ENCODE assay signal across 30 cellular contexts in the genomic region with DNA sequence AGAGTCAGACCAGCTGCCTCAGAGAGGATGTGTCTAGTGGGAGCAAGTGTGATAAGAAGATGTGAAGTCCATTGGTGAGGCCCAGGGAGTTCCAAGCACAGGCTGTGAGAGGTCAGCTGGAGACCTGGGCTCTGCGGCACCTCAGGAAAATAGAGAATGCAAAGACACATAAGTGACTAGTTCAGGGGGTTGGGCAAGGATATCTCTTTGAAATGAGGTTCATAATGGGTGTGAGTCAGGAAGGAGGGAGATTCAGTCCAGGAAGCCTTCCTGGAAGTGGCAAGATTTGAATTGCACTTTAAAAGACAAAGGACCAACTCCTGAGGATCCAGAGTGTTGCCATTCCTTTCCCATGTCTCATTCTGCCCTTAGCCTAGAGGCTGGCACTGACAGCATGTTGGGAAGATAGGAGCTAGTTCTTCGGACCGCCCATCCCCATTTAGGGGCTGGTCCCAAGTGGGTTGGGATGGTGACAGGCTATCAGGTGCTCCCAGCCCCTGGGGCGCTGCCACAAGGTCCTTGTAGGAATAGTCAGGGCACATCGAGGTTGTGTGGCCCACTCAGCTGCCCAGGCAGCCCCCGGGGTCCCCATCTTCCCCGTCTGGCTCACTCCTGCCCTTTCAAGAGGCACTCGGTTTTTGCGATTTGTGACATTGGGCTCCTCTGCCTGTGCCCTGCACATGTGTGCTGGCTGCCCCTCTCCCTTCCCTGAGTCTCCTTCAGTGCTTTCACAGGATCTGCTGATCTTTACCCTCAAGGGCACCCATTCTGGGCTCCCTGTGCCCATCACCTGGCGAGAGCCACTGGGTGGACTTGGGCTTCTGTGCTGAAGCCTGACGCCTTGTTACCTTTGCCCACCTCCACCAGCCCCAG. TPM values are rescaled to one million over a fixed set of nuclear protein-coding genes. Genes with fewer than 3 reads are reported as not detected.
DNase-seq lines count a peak whose midpoint lies in the region; ATAC-seq and TF ChIP-seq lines count a peak whose summit lies in the region.
"Had no signal": no experiment of that assay in that cellular context is flagged by ENCODE, and none has a peak within 500 bp of the region (broad histone marks: within the 10 kb centered on the region; RNA-seq: fewer than 3 reads in every experiment).

No MANE protein-coding gene starts in this region.

- no peaks in the 10 kb centered on the region for H3K9me3 ChIP-seq in left ventricle myocardium inferior (replicated peaks)
- H3K9me3 ChIP-seq: BLaER1, SK-N-SH had no signal

- H3K27ac ChIP-seq in left ventricle myocardium inferior (replicated peaks), result no peak overlapping the region
- H3K27ac ChIP-seq: BLaER1, cardiac muscle cell had no signal

- ATAC-seq in left ventricle myocardium superior (peak; percentile 77), GM18519 (IDR thresholded peaks at IDR 0.05; ENCODE audit: low FRiP score, unreplicated experiment) (no peak), HG03571 (IDR thresholded peaks at IDR 0.05; ENCODE audit: unreplicated experiment) (no peak)
- ATAC-seq: activated CD4-positive, CD25-positive, alpha-beta regulatory T cell treated with anti-CD3 and anti-CD28 coated beads, Interleukin-2, amount 50 U/mL, for 24 hours; activated CD8-positive, alpha-beta T cell treated with anti-CD3 and anti-CD28 coated beads for 36 hours; HCT116; naive thymus-derived CD8-positive, alpha-beta T cell; T-helper 17 cell had no signal

- H3K4me1 ChIP-seq in left ventricle myocardium inferior, result peaks cover 22% of the 10 kb centered on the region

- H3K36me3 ChIP-seq in left ventricle myocardium inferior, result no peaks in the 10 kb centered on the region
- H3K36me3 ChIP-seq: BLaER1, cardiac muscle cell had no signal

- H3K27me3 ChIP-seq in left ventricle myocardium inferior (ENCODE audit: low read depth), result no peaks in the 10 kb centered on the region
- H3K27me3 ChIP-seq: BLaER1, cardiac muscle cell had no signal

- intact Hi-C loops in left ventricle myocardium superior (cut with micrococcal nuclease), result no loop called here
- intact Hi-C loops in left ventricle myocardium inferior (cut with micrococcal nuclease), result no loop called here

- no peak overlapping the region for H3K4me3 ChIP-seq in left ventricle myocardium inferior
- H3K4me3 ChIP-seq: BLaER1, cardiac muscle cell had no signal

- TF ChIP-seq CTCF in left ventricle myocardium inferior (IDR thresholded peaks at IDR 0.05; ENCODE audit: borderline replicate concordance), result no peak

- DNase-seq in left ventricle myocardium superior (no peak), left ventricle myocardium inferior (no peak), mesenteric fat pad (ENCODE audit: low spot score) (peak; percentile 47), ureter (ENCODE audit: low spot score) (peak; percentile 19), EL (no peak)
- DNase-seq in activated CD8-positive, alpha-beta memory T cell treated with anti-CD3 and anti-CD28 coated beads, Interleukin-2, amount 50 U/mL, for 48 hours, result peak; percentile 38
- DNase-seq: activated CD8-positive, alpha-beta T cell treated with anti-CD3 and anti-CD28 coated beads for 36 hours; activated gamma-delta T cell; activated naive CD8-positive, alpha-beta T cell treated with anti-CD3 and anti-CD28 coated beads for 36 hours; cortex of kidney; DMS153; effector memory CD4-positive, alpha-beta T cell; NCI-H1092 treated with DMSO at 0.1 percent for 48 hours; NCI-H1694 treated with DMSO at 0.1 percent for 48 hours; NCI-H2171; NCI-H526; occipital lobe; SK-N-SH; stimulated activated CD4-positive, alpha-beta T cell treated with anti-CD3 and anti-CD28 coated beads, Interleukin-15, amount 100 ng/mL, for 24 hours; stimulated activated CD4-positive, alpha-beta T cell treated with anti-CD3 and anti-CD28 coated beads, Interleukin-4, amount 100 ng/mL, for 4 hours; T-helper 17 cell had no signal

RNA-seq across cellular contexts. Expression of a gene that starts 23.7 kb away (rescaled TPM):
- total RNA-seq in left ventricle myocardium superior (1.2 TPM), left ventricle myocardium inferior (1.0 TPM), mesenteric fat pad (0.19 TPM), ureter (0.94 TPM)
- total RNA-seq: G401, glomerular endothelial cell had no signal

Comparison
In these comparisons a context has a peak if more than half of its experiments do, and no peak if none do; other contexts are left out.
1. DNase-seq: peak in activated CD8-positive, alpha-beta memory T cell treated with anti-CD3 and anti-CD28 coated beads, Interleukin-2, amount 50 U/mL, for 48 hours (single experiment), mesenteric fat pad (single experiment) and ureter (single experiment); none in left ventricle myocardium superior (single experiment), left ventricle myocardium inferior (single experiment) and EL (single experiment).